15 cellular contexts compared by ENCODE assay signal in the genomic region with DNA sequence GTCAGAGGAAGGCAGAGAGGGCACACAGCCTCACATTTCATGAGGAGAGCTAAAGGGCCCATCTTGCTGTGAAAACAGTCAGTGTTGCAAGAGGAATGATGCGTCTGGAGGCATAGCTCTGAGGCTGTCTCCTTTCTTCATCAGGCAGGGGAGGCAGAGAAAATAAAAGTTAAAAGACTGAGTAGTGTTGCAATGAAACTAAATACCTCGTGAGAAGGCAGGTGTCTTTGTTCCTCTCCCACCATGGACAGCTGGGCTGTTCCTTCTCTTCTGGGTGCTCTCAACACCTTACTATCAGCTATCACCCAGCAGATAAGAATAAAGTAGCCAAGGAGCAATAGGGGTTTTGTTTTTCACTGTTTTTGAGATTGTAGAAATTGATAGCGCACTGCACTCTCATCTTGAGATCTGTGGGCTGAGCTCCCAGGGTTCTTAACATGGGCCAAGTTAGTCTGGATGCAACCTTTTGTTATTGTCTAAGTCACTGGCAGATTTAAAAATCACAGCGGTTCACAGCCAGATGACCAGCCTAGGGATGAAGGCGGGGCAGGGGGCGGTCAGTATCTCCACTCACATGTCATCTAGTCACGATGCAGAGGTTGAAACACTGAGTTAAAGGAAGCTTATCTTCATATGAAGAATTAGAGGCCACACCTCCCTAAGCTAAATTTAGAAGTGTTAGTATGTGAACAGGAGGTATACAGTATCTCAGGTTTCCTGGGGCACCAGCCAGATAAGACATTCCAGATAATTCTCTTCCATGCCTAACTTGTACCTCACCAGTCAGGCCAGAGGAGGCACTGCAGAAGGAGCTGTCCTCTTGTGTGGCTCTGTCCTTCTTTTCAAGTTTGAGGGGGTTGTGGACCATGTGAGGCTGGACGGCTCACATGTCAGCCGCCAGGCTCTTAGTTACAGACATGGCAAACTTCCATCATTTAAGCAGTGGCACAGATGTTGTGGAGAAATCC. TPM values are rescaled to one million over a fixed set of nuclear protein-coding genes. Genes with fewer than 3 reads are reported as not detected.
DNase-seq lines count a peak whose midpoint lies in the region; ATAC-seq, FAIRE-seq and TF ChIP-seq lines count a peak whose summit lies in the region.
"Had no signal": no experiment of that assay in that cellular context is flagged by ENCODE, and none has a peak within 500 bp of the region (broad histone marks: within the 10 kb centered on the region; RNA-seq: fewer than 3 reads in every experiment).

No MANE protein-coding gene starts in this region.

- no peaks in the 10 kb centered on the region for H3K79me2 ChIP-seq in keratinocyte (ENCODE audit: control insufficient read depth, insufficient read depth, low read length)

- no peak overlapping the region for H3K9ac ChIP-seq in keratinocyte (ENCODE audit: control insufficient read depth, extremely low read depth, insufficient read depth, low read length)

- H3K4me3 ChIP-seq in body of pancreas (no peak overlapping the region), keratinocyte (ENCODE audit: control insufficient read depth in 2 of 3, extremely low read depth in 1 of 3, insufficient read depth in 2 of 3, low read depth in 1 of 3, low read length in 3 of 3) (no peak overlapping the region), thymus (ENCODE audit: low read length) (no peak overlapping the region)

- no peak for FAIRE-seq in keratinocyte (lab: Jason Lieb, UNC)
- FAIRE-seq: frontal cortex, RCC 7860 had no signal

- no peaks in the 10 kb centered on the region for H3K9me1 ChIP-seq in keratinocyte (ENCODE audit: control insufficient read depth, extremely low read depth, insufficient read depth, low read length)

- no peaks in the 10 kb centered on the region for H3K9me3 ChIP-seq in body of pancreas
- H3K9me3 ChIP-seq in keratinocyte (ENCODE audit: control insufficient read depth, low read depth, low read length) = no peaks in the 10 kb centered on the region
- H3K9me3 ChIP-seq in thymus (ENCODE audit: control insufficient read depth) = no peaks in the 10 kb centered on the region

- no peak overlapping the region for H2AFZ ChIP-seq in keratinocyte (ENCODE audit: control insufficient read depth, low read length)

- H3K36me3 ChIP-seq in body of pancreas (replicated peaks in 1 of 2; ENCODE audit: insufficient read depth in 1 of 2, low read depth in 2 of 2) (no peaks in the 10 kb centered on the region), keratinocyte (ENCODE audit: control insufficient read depth in 2 of 2, extremely low read depth in 1 of 2, insufficient read depth in 2 of 2, low read length in 2 of 2) (no peaks in the 10 kb centered on the region), thymus (ENCODE audit: control insufficient read depth, insufficient read depth) (no peaks in the 10 kb centered on the region)

- dilution Hi-C loops in keratinocyte (cut with MboI; ENCODE audit: extremely low pct_ligation_motif_present, low sequenced_read_pairs) = no loop called here

- peaks cover 21% of the 10 kb centered on the region for H3K4me1 ChIP-seq in body of pancreas
- H3K4me1 ChIP-seq in keratinocyte (ENCODE audit: control insufficient read depth, extremely low read depth, insufficient read depth, low read length) = no peaks in the 10 kb centered on the region
- H3K4me1 ChIP-seq in thymus (ENCODE audit: control insufficient read depth, insufficient read depth, low read length) = no peaks in the 10 kb centered on the region

- H4K20me1 ChIP-seq in keratinocyte (ENCODE audit: control insufficient read depth, extremely low read depth, insufficient read depth, low read length) = no peaks in the 10 kb centered on the region

- intact Hi-C loops in body of pancreas (cut with DNase I) = no loop called here

- peak; percentile 19 for DNase-seq in HuH-7 (ENCODE audit: low spot score)
- DNase-seq in body of pancreas = peak; percentile 33 to 66 (median 52)
- no peak for DNase-seq in keratinocyte (ENCODE audit: low read depth, low spot score)
- DNase-seq in NCI-H2081 (lab: John Stamatoyannopoulos, UW) = no peak
- no peak for DNase-seq in T-helper 1 cell
- no peak for DNase-seq in AG08396 (ENCODE audit: low spot score)
- DNase-seq: activated CD4-positive, CD25-positive, alpha-beta regulatory T cell treated with anti-CD3 and anti-CD28 coated beads, Interleukin-2, amount 50 U/mL, for 72 hours; cerebellar nuclear complex; NCI-H1930; stimulated activated CD4-positive, alpha-beta T cell treated with anti-CD3 and anti-CD28 coated beads, Interleukin-15, amount 100 ng/mL, for 24 hours; stimulated activated naive CD4-positive, alpha-beta T cell had no signal

- TF ChIP-seq POLR2A in body of pancreas (IDR thresholded peaks at IDR 0.05) = no peak

- 54 to 56% methylated on average over 9 of the region's 9 CpGs for WGBS in body of pancreas, 2 donors
- 85% methylated on average over 9 of the region's 9 CpGs for WGBS in thymus

- peak; percentile 78 for ATAC-seq in body of pancreas
- ATAC-seq: activated T-helper 17 cell treated with anti-CD3 and anti-CD28 coated beads, Interleukin-2, amount 50 U/mL, for 72 hours had no signal

- H3K4me2 ChIP-seq in keratinocyte (ENCODE audit: control insufficient read depth, extremely low read depth, insufficient read depth, low read depth, low read length) = no peak overlapping the region

- H3K27me3 ChIP-seq in body of pancreas = no peaks in the 10 kb centered on the region
- no peaks in the 10 kb centered on the region for H3K27me3 ChIP-seq in keratinocyte (ENCODE audit: control insufficient read depth, extremely low read depth, insufficient read depth, low read length)
- H3K27me3 ChIP-seq in thymus (ENCODE audit: control insufficient read depth, insufficient read depth) = no peaks in the 10 kb centered on the region

- peak overlapping the region in 2 of 4 donors; percentile 0 to 32 for H3K27ac ChIP-seq in body of pancreas
- no peak overlapping the region for H3K27ac ChIP-seq in keratinocyte (ENCODE audit: control insufficient read depth, insufficient read depth, low read length)
- H3K27ac ChIP-seq in thymus (ENCODE audit: low read depth) = peak overlapping the region; percentile 20

- peak; percentile 12 to 61 (median 33) for TF ChIP-seq CTCF in body of pancreas (IDR thresholded peaks at IDR 0.05)
- TF ChIP-seq CTCF in keratinocyte (optimal IDR thresholded peaks at IDR 0.05 in 1 of 3, IDR thresholded peaks at IDR 0.05 in 1 of 3, conservative IDR thresholded peaks at IDR 0.05 in 1 of 3; ENCODE audit: extremely low read depth in 1 of 3, insufficient read depth in 2 of 3, low read length in 3 of 3) = peak; percentile 36 to 52 (median 37)

RNA-seq across cellular contexts. Expression of a gene that starts 36.9 kb away (rescaled TPM):
- total RNA-seq in body of pancreas = 10 to 100 TPM; 21.0 to 28.7 TPM
- 0.02 to 0.08 TPM (median 0.05 TPM) in 3 replicates for polyA plus RNA-seq in keratinocyte
- 0.14 TPM for polyA plus RNA-seq in keratinocyte (2011; ENCODE audit: low read depth)
- polyA plus RNA-seq in keratinocyte (2011; cell fraction: cytosol; rRNA removed) = 0.05 and 0.07 TPM in 2 replicates
- 0.19 and 0.24 TPM in 2 replicates for polyA plus RNA-seq in keratinocyte (2011; cell fraction: nucleus; rRNA removed)
- polyA plus RNA-seq in keratinocyte (2012; ENCODE audit: low replicate concordance) = 0.06 and 0.07 TPM in 2 replicates
- 0.10 to 0.20 TPM in 2 of 3 replicates, not detected in the other for polyA minus RNA-seq in keratinocyte
- not detected for polyA minus RNA-seq in keratinocyte (2011; cell fraction: cytosol; rRNA and poly(A)+ RNA removed)
- 0.11 and 0.16 TPM in 2 replicates for polyA minus RNA-seq in keratinocyte (2011; cell fraction: nucleus; rRNA and poly(A)+ RNA removed)
- 19.9 TPM for polyA plus RNA-seq in thymus

Comparison
In these comparisons a context has a peak if more than half of its experiments do, and no peak if none do; other contexts are left out.
1. DNase-seq: peak in HuH-7 (single experiment) and body of pancreas (4 of 4); none in keratinocyte (single experiment), NCI-H2081 (0 of 2), T-helper 1 cell (0 of 5) and AG08396 (single experiment).
2. RNA of a gene that starts 36.9 kb away (polyA plus RNA-seq): 19.9 TPM in thymus (single experiment); 0.02 to 0.24 TPM in keratinocyte; every median in the first group is over 10 times any median in the second.